Comparison of ENCODE assay signal across 8 cellular contexts in the genomic region with DNA sequence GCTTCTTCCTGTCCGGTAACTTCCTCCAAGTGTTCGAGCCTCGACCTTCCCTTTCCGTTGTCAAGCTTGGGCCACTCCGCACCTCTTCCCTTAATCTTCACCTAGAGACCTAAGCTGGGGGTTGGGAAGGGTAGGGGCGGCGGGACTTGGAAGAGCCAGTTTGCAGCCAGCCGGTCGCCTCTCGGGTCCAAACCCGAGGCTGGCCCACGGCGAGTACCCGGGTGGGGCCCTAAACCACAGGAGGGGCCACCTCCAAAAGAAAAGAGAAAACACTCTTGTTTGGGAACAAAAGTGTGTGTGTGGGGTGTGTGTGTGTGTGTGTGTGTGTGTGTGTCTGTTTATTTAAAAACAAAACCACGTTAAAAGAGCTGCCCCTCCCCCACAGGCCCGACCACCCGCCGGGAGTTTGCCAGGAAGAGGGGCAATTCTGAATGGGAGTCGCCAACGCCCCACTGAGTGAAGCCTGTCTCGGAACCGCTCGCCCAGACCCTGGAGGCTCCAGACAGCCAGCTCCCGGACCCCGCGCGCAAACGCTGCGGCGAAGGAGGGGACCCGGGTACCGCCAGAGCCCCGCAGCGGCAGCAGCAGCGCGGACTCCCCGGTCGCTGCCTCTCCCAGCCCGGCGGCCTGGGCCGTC. TPM values are rescaled to one million over a fixed set of nuclear protein-coding genes. Genes with fewer than 3 reads are reported as not detected.
DNase-seq lines count a peak whose midpoint lies in the region; ATAC-seq and TF ChIP-seq lines count a peak whose summit lies in the region.

No MANE protein-coding gene starts in this region.

- H3K4me3 Mint-ChIP-seq in T-helper 1 cell treated with Interleukin-12 subunit alpha and Interleukin-12 subunit beta and Interleukin-4 antibody, amounts not matched to agents 30 μg/mL and 1 μg/mL, for 36 hours, result peak overlapping the region; percentile 66

- no peak overlapping the region for H3K27ac Mint-ChIP-seq in T-helper 1 cell treated with Interleukin-12 subunit alpha and Interleukin-12 subunit beta and Interleukin-4 antibody, amounts not matched to agents 30 μg/mL and 1 μg/mL, for 36 hours

- H3K27ac ChIP-seq in ascending aorta (peak overlapping the region; percentile 90 to 96), left lung (peak overlapping the region; percentile 95 to 99), thoracic aorta (peak overlapping the region; percentile 98 to 99)

- H3K4me1 ChIP-seq in ascending aorta (peaks cover 3 to 12% of the 10 kb centered on the region in 2 donors), left lung (peaks cover 14 to 57% of the 10 kb centered on the region in 2 donors), thoracic aorta (ENCODE audit: control insufficient read depth in 1 of 2, low read depth in 2 of 2) (peaks cover 13 to 37% of the 10 kb centered on the region in 2 donors)

- no peak for DNase-seq in T-helper 1 cell
- DNase-seq in ascending aorta (ENCODE audit: low spot score in 2 of 2), result no peak
- peak in 1 of 2 donors; percentile 48 for DNase-seq in left lung
- DNase-seq in thoracic aorta (ENCODE audit: low spot score), result no peak
- no peak for DNase-seq in hepatic stellate cell (ENCODE audit: low spot score)

- ATAC-seq in left lung (no peak), thoracic aorta (ENCODE audit: insufficient number of reproducible peaks, low FRiP score, low read depth) (no peak), HG02970 (IDR thresholded peaks at IDR 0.05; ENCODE audit: low FRiP score, unreplicated experiment) (no peak), HG02798 (IDR thresholded peaks at IDR 0.05; ENCODE audit: poor library complexity, unreplicated experiment) (no peak)

- H3K27me3 ChIP-seq in ascending aorta (no peaks in the 10 kb centered on the region), left lung (no peaks in the 10 kb centered on the region), thoracic aorta (replicated peaks; ENCODE audit: insufficient read depth) (no peaks in the 10 kb centered on the region)

- intact Hi-C loops in ascending aorta (cut with DNase I), result loop anchor here (10.0 kb wide), 1 partner anchor 1092 kb away; the partner anchor contains the start of gene OSR1
- intact Hi-C loops in left lung (cut with DNase I), result loop anchor here in 1 of 2 donors (10.0 kb wide), 1 partner anchor 188 kb away; no protein-coding TSS in a partner anchor

- H3K36me3 Mint-ChIP-seq in T-helper 1 cell treated with Interleukin-12 subunit alpha and Interleukin-12 subunit beta and Interleukin-4 antibody, amounts not matched to agents 30 μg/mL and 1 μg/mL, for 36 hours (ENCODE audit: low read depth), result no peaks in the 10 kb centered on the region

- H3K36me3 ChIP-seq in ascending aorta (peaks cover 25 to 32% of the 10 kb centered on the region in 2 donors), left lung (peaks cover 3 to 7% of the 10 kb centered on the region in 2 donors), thoracic aorta (peaks cover 23% of the 10 kb centered on the region)

- H3K27me3 Mint-ChIP-seq in T-helper 1 cell treated with Interleukin-12 subunit alpha and Interleukin-12 subunit beta and Interleukin-4 antibody, amounts not matched to agents 30 μg/mL and 1 μg/mL, for 36 hours (ENCODE audit: low read depth), result peaks cover 53% of the 10 kb centered on the region

- TF ChIP-seq CTCF in ascending aorta (IDR thresholded peaks at IDR 0.05), result no peak
- TF ChIP-seq CTCF in left lung (IDR thresholded peaks at IDR 0.05), result no peak
- TF ChIP-seq CTCF in thoracic aorta (IDR thresholded peaks at IDR 0.05), result no peak

- H3K4me1 Mint-ChIP-seq in T-helper 1 cell treated with Interleukin-12 subunit alpha and Interleukin-12 subunit beta and Interleukin-4 antibody, amounts not matched to agents 30 μg/mL and 1 μg/mL, for 36 hours (ENCODE audit: low read depth), result peaks cover 5% of the 10 kb centered on the region

- H3K9me3 ChIP-seq in ascending aorta (no peaks in the 10 kb centered on the region), left lung (no peaks in the 10 kb centered on the region), thoracic aorta (no peaks in the 10 kb centered on the region)

- H3K4me3 ChIP-seq in ascending aorta (peak overlapping the region; percentile 80 to 95), left lung (peak overlapping the region; percentile 87 to 88), thoracic aorta (peak overlapping the region; percentile 97)

- H3K9me3 Mint-ChIP-seq in T-helper 1 cell treated with Interleukin-12 subunit alpha and Interleukin-12 subunit beta and Interleukin-4 antibody, amounts not matched to agents 30 μg/mL and 1 μg/mL, for 36 hours, result no peaks in the 10 kb centered on the region

RNA-seq across cellular contexts. Expression of gene RHOB, which starts 0.5 kb away (rescaled TPM):
- total RNA-seq in ascending aorta (3,143 TPM), left lung (100 to 1,000 TPM; 116 to 124 TPM), thoracic aorta (1,000 to 10,000 TPM in 1 of 2 donors, 100 to 1,000 TPM in 1; 805 to 1,722 TPM)

Comparison
In these comparisons a context has a peak if more than half of its experiments do, and no peak if none do; other contexts are left out.
1. RNA of gene RHOB, which starts 0.5 kb away (total RNA-seq): 3,143 TPM in ascending aorta (single experiment) and 805 to 1,722 TPM in thoracic aorta; 116 to 124 TPM in left lung; every median in the first group is over 4 times any median in the second.
2. Peak in every context shown above with its lines, with median percentiles within 50 percentile points of each other: H3K27ac ChIP-seq and H3K4me3 ChIP-seq.